Comparison of ENCODE assay signal across 8 cellular contexts in the genomic region with DNA sequence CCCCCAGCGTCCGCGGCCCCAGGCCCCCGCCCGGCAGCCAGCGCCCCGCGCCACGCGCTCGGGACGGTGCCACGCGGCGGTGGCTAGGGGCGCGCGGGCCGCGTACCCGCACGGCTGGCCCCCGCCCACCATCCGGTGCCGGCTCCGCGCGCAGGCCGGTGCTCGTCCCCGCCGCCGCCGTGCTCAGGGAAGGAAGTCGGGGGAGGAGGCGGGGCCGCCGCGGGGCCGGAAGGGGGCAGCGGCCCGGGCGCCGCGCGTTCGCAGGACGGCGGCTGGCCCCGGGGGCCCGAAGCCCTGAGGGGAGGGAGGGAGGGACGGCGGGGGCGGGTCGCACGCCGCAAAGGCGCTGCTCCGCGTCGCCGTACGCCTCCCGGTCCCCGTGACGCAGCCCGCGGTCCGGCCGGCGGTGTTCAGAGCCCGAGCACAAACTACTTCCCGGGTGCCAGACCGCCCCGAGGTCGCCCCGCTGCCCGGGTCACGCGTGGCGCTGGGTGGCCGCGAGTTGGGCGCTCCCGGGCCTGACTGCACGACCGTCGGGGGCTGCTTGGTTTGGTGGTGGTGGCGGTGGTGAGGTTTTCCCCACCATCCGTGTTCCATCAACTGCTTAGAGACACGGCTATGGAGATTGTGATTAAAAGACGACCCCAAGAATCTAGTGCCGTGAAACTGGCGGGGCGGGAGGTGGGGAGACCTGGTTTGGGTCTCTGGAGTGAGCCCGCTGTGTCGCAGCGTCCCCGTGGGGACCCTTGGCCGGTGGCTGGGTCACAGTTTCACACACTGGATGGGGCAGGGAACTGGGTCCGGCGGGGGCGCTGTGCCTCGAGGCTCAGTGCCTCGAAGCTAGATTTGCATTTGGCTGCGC. TPM values are rescaled to one million over a fixed set of nuclear protein-coding genes. Genes with fewer than 3 reads are reported as not detected.
DNase-seq lines count a peak whose midpoint lies in the region; ATAC-seq and TF ChIP-seq lines count a peak whose summit lies in the region.

A gene (minus strand): TSS at position 205 of the 862 bp plus-strand sequence. CDS start 1,818 bp downstream, outside the sequence.

- DNase-seq in BE2C (peak; percentile 85), myocyte (ENCODE audit: low read depth) (peak; percentile 78)
- peak; percentile 76 for DNase-seq in activated T-cell treated with anti-CD3 and anti-CD28 coated beads, Interleukin-2, amount 50 U/mL, for 1 hour
- peak; percentile 68 for DNase-seq in stimulated activated CD8-positive, alpha-beta memory T cell treated with anti-CD3 and anti-CD28 coated beads, Interleukin-7, amount 100 ng/mL, for 48 hours (ENCODE audit: extremely low read depth in 1 of 2, low read depth in 1 of 2)

- H3K27ac ChIP-seq in OCI-LY3 (ENCODE audit: low read length) (peak within 1 kb of the TSS; percentile 97), esophagus (ENCODE audit: low read depth in 2 of 2, low read length in 1 of 2) (peak within 1 kb of the TSS; percentile 93 to 94)

- H3K4me1 ChIP-seq in BE2C (peaks cover 5% of the 10 kb centered on the region), OCI-LY3 (ENCODE audit: low read length) (peaks cover 28% of the 10 kb centered on the region), esophagus (ENCODE audit: control insufficient read depth in 2 of 2, insufficient read depth in 2 of 2, low read length in 1 of 2) (peaks cover 0 to 2% of the 10 kb centered on the region in 2 donors)

- H4K20me1 ChIP-seq in OCI-LY3 (ENCODE audit: insufficient read depth, low read length) = no peaks in the 10 kb centered on the region

- H3K27me3 ChIP-seq in BE2C (no peaks in the 10 kb centered on the region), OCI-LY3 (ENCODE audit: low read depth, low read length) (no peaks in the 10 kb centered on the region), esophagus (ENCODE audit: control insufficient read depth in 1 of 2, insufficient read depth in 2 of 2, low read length in 2 of 2) (no peaks in the 10 kb centered on the region)

- H2AFZ ChIP-seq in OCI-LY3 (ENCODE audit: low read depth, low read length) = peak within 1 kb of the TSS; percentile 29; the same call in 1 of the 2 replicates

- ATAC-seq in GM18907 (IDR thresholded peaks at IDR 0.05; ENCODE audit: unreplicated experiment) = peak; percentile 89
- ATAC-seq in HG03159 (IDR thresholded peaks at IDR 0.05; ENCODE audit: unreplicated experiment) = peak; percentile 84

- H3K9me3 ChIP-seq in BE2C = no peaks in the 10 kb centered on the region
- H3K9me3 ChIP-seq in OCI-LY3 (ENCODE audit: insufficient read depth, low read length) = no peaks in the 10 kb centered on the region
- no peaks in the 10 kb centered on the region for H3K9me3 ChIP-seq in esophagus (ENCODE audit: control insufficient read depth in 2 of 2, insufficient read depth in 1 of 2, low read depth in 1 of 2, low read length in 1 of 2)

- H3K9ac ChIP-seq in OCI-LY3 (ENCODE audit: low read length) = peak within 1 kb of the TSS; percentile 100

- H3K4me3 ChIP-seq in BE2C (ENCODE audit: low read depth, low read length) (peak within 1 kb of the TSS; percentile 83), OCI-LY3 (ENCODE audit: low read length) (peak within 1 kb of the TSS; percentile 94), esophagus (ENCODE audit: low read depth in 1 of 2, low read length in 2 of 2) (peak within 1 kb of the TSS; percentile 78 to 86)

- 0 to 1% methylated on average over 86 to 106 of the region's 106 CpGs for WGBS in esophagus, 2 donors

- H3K4me2 ChIP-seq in OCI-LY3 (ENCODE audit: low read length) = peak within 1 kb of the TSS; percentile 97

- peaks cover 42% of the 10 kb centered on the region for H3K79me2 ChIP-seq in OCI-LY3 (ENCODE audit: low read length)

- TF ChIP-seq CTCF in BE2C (IDR thresholded peaks at IDR 0.05; ENCODE audit: low read depth, low read length) = peak; percentile 47
- TF ChIP-seq CTCF in OCI-LY3 (IDR thresholded peaks at IDR 0.05; ENCODE audit: low read depth, low read length) = peak; percentile 76

- H3K36me3 ChIP-seq in BE2C (peaks cover 23% of the 10 kb centered on the region), OCI-LY3 (replicated peaks; ENCODE audit: low read depth, low read length) (peaks cover 27% of the 10 kb centered on the region), esophagus (ENCODE audit: control insufficient read depth in 2 of 2, insufficient read depth in 2 of 2, low read length in 1 of 2) (peaks cover 10 to 14% of the 10 kb centered on the region in 2 donors)

RNA-seq across cellular contexts. Expression of the gene that starts here (rescaled TPM):
- polyA plus RNA-seq in BE2C (2012; ENCODE audit: insufficient read depth, insufficient read length, low read depth) = 112 TPM
- 10 to 100 TPM; 32.5 to 55.5 TPM for polyA plus RNA-seq in esophagus
- total RNA-seq in myocyte = 70.2 and 77.3 TPM in 2 replicates
- 142 TPM for polyA plus RNA-seq in myocyte (2012)

Comparison
In these comparisons a context has a peak if more than half of its experiments do, and no peak if none do; other contexts are left out.
1. Peak in every context shown above with its lines: DNase-seq, ATAC-seq, H3K4me3 ChIP-seq and H3K27ac ChIP-seq.